ENCODE assay signal across 8 cellular contexts in genomic region chr9:33044162-33044673, GRCh38. TPM values are rescaled to one million over a fixed set of nuclear protein-coding genes. Genes with fewer than 3 reads are reported as not detected.
A peak's percentile ranks its signal among the peaks of the same experiment; 100 is the strongest.
DNase-seq lines count a peak whose midpoint lies in the region; ATAC-seq, FAIRE-seq and TF ChIP-seq lines count a peak whose summit lies in the region.

No MANE protein-coding gene starts in this region.

- H3K27me3 Mint-ChIP-seq in activated CD4-positive, alpha-beta memory T cell treated with anti-CD3 and anti-CD28 coated beads for 36 hours, result no peaks in the 10 kb centered on the region

- H2AFZ ChIP-seq in HepG2 (ENCODE audit: low read length), result no peak overlapping the region

- intact Hi-C loops in activated CD4-positive, alpha-beta memory T cell treated with anti-CD3 and anti-CD28 coated beads for 36 hours (cut with micrococcal nuclease), result loop anchor here (1.0 kb wide), 2 partner anchors 19 to 220 kb away; partner anchors contain the start of genes BAG1 and DNAJA1
- intact Hi-C loops in HepG2 (cut with micrococcal nuclease; ENCODE audit: unreplicated experiment), result no loop called here

- H3K4me3 ChIP-seq in AG04450 (ENCODE audit: low read depth, low read length) (peak overlapping the region; percentile 73), HepG2 (replicated peaks in 1 of 3; ENCODE audit: insufficient read depth in 1 of 3, low read depth in 2 of 3, low read length in 3 of 3) (peak overlapping the region in 1 of 3 experiments; percentile 12; a peak in 1 of 6 replicates)

- H3K4me1 ChIP-seq in HepG2 (ENCODE audit: insufficient read depth, low read length), result peaks cover 53% of the 10 kb centered on the region

- peaks cover 18% of the 10 kb centered on the region for H3K36me3 Mint-ChIP-seq in activated CD4-positive, alpha-beta memory T cell treated with anti-CD3 and anti-CD28 coated beads for 36 hours

- TF ChIP-seq RAD21 in HepG2 (CRISPR knock-in tag; IDR thresholded peaks at IDR 0.05), result no peak

- TF ChIP-seq POLR2A in HepG2 (IDR thresholded peaks at IDR 0.05; ENCODE audit: insufficient read depth in 1 of 2, low read depth in 2 of 2, low read length in 2 of 2), result no peak; a peak in 1 of 4 replicates

- CTCF ChIA-PET in AG04450 (lab: Charles Lee), result interaction anchor here (0.6 to 2.2 kb wide), 2 partner anchors 30 to 182 kb away, joined by 3 to 5 read pairs; no protein-coding TSS in a partner anchor
- CTCF ChIA-PET in activated CD4-positive, alpha-beta memory T cell treated with anti-CD3 and anti-CD28 coated beads for 36 hours (lab: Charles Lee), result interaction anchor here (1.1 to 1.6 kb wide), 2 partner anchors 20 to 182 kb away, joined by 3 to 4 read pairs; partner anchors contain the start of gene DNAJA1
- CTCF ChIA-PET in HepG2 (lab: Yijun Ruan, JAX; ENCODE audit: low intra/inter-chr PET ratio, low total read pairs), result no interaction called here

- H3K27ac ChIP-seq in AG04450 (ENCODE audit: low read depth, low read length), result peak overlapping the region; percentile 82
- H3K27ac ChIP-seq in HepG2 (ENCODE audit: extremely low read length, insufficient read depth, low read length), result no peak overlapping the region

- no peak overlapping the region for H3K4me2 ChIP-seq in HepG2 (ENCODE audit: low read depth, low read length)

- peak overlapping the region; percentile 73 for H3K4me3 Mint-ChIP-seq in activated CD4-positive, alpha-beta memory T cell treated with anti-CD3 and anti-CD28 coated beads for 36 hours

- no peaks in the 10 kb centered on the region for H4K20me1 ChIP-seq in HepG2 (ENCODE audit: insufficient read depth, low read length)

- peaks cover 15% of the 10 kb centered on the region for H3K4me1 Mint-ChIP-seq in activated CD4-positive, alpha-beta memory T cell treated with anti-CD3 and anti-CD28 coated beads for 36 hours (ENCODE audit: low read depth)

- H3K36me3 ChIP-seq in HepG2 (replicated peaks in 1 of 2; ENCODE audit: control insufficient read depth in 1 of 2, insufficient read depth in 2 of 2, low read length in 2 of 2), result peaks cover 2 to 16% of the 10 kb centered on the region in 2 experiments

- H3K27ac Mint-ChIP-seq in activated CD4-positive, alpha-beta memory T cell treated with anti-CD3 and anti-CD28 coated beads for 36 hours, result peak overlapping the region; percentile 63

- POLR2A ChIA-PET in AG04450 (lab: Yijun Ruan, JAX) (interaction anchor here (0.5 to 1.9 kb wide), 5 partner anchors 17 to 559 kb away, joined by 3 to 18 read pairs (median 9); partner anchors contain the start of gene DNAJA1), HepG2 (lab: Yijun Ruan, JAX) (interaction anchor here (1.2 kb wide), 2 partner anchors 16 to 19 kb away, joined by 3 to 4 read pairs; partner anchors contain the start of gene DNAJA1)
- POLR2A ChIA-PET in activated CD4-positive, alpha-beta memory T cell treated with anti-CD3 and anti-CD28 coated beads for 36 hours (lab: Charles Lee), result interaction anchor here (4.8 kb wide), 1 partner anchor 19 kb away, joined by 20 read pairs; the partner anchor contains the start of gene DNAJA1

- FAIRE-seq in HepG2 (lab: Jason Lieb, UNC), result no peak

- no peaks in the 10 kb centered on the region for H3K9me3 Mint-ChIP-seq in activated CD4-positive, alpha-beta memory T cell treated with anti-CD3 and anti-CD28 coated beads for 36 hours

- H3K79me2 ChIP-seq in HepG2 (ENCODE audit: insufficient read depth, low read length), result no peaks in the 10 kb centered on the region

- TF ChIP-seq CTCF in AG04450 (IDR thresholded peaks at IDR 0.05; ENCODE audit: low read depth, low read length) (no peak), HepG2 (CRISPR knock-in tag; IDR thresholded peaks at IDR 0.05) (no peak)

- BruUV-seq in HepG2 (replicated peaks; lab: Mats Ljungman, UMichigan), result no TSS peak

- TF ChIP-seq EP300 in HepG2 (IDR thresholded peaks at IDR 0.05; ENCODE audit: low read depth in 2 of 2, low read length in 2 of 2) (no peak), HepG2 (CRISPR knock-in tag; IDR thresholded peaks at IDR 0.05; ENCODE audit: borderline replicate concordance) (no peak)

- ATAC-seq in GM18873 (IDR thresholded peaks at IDR 0.05; ENCODE audit: low FRiP score, unreplicated experiment) (peak; percentile 72), HG03139 (IDR thresholded peaks at IDR 0.05; ENCODE audit: unreplicated experiment) (peak; percentile 74), HepG2 (peak; percentile 5; the same call in 2 of the 3 replicates)

- H3K27me3 ChIP-seq in AG04450 (ENCODE audit: control insufficient read depth, insufficient read depth, low read length), result no peaks in the 10 kb centered on the region
- H3K27me3 ChIP-seq in HepG2 (ENCODE audit: control insufficient read depth in 1 of 2, insufficient read depth in 2 of 2, low read length in 2 of 2), result no peaks in the 10 kb centered on the region

- WGBS in HepG2 (ENCODE audit: low lambda C conversion rate), result 87% methylated on average over 41 of the region's 41 CpGs

- DNase-seq in AG04450 (ENCODE audit: low read depth, low spot score) (peak; percentile 71), NCI-H446 treated with DMSO at 0.1 percent for 48 hours (lab: John Stamatoyannopoulos, UW) (peak; percentile 43), dermis microvascular lymphatic vessel endothelial cell (ENCODE audit: low read depth in 2 of 2) (peak; percentile 50 to 92), HepG2 (ENCODE audit: low spot score) (no peak)
- peak; percentile 81 for DNase-seq in activated CD4-positive, alpha-beta memory T cell treated with anti-CD3 and anti-CD28 coated beads for 36 hours
- peak; percentile 22 for DNase-seq in stimulated activated CD4-positive, alpha-beta T cell treated with anti-CD3 and anti-CD28 coated beads, Interleukin-2, amount 100 ng/mL, for 4 hours (ENCODE audit: low read depth)

- in situ Hi-C loops in HepG2 (cut with HindIII; ENCODE audit: extremely low pct_ligation_motif_present, low pct_unique_long_range_greater_than_20kb), result no loop called here

- H3K9ac ChIP-seq in HepG2 (ENCODE audit: insufficient read depth, low read depth, low read length), result 0 out of 2 replicates have a peak overlapping the region, but pooled peaks have one; percentile 6

- H3K9me3 ChIP-seq in AG04450 (ENCODE audit: control insufficient read depth, insufficient read depth, low read length), result no peaks in the 10 kb centered on the region
- H3K9me3 ChIP-seq in HepG2 (ENCODE audit: low read length), result no peaks in the 10 kb centered on the region

RNA-seq across cellular contexts. Expression of gene DNAJA1, which starts 19.1 kb away (rescaled TPM):
- polyA plus RNA-seq in AG04450 (2011; rRNA removed) (180 and 237 TPM in 2 replicates), HepG2 (2011; rRNA removed) (95.9 and 102 TPM in 2 replicates)
- 130 and 177 TPM in 2 replicates for polyA minus RNA-seq in AG04450 (2011; rRNA and poly(A)+ RNA removed)
- 100 to 1,000 TPM; 173 to 184 TPM for total RNA-seq in activated CD4-positive, alpha-beta memory T cell treated with anti-CD3 and anti-CD28 coated beads for 36 hours
- total RNA-seq in dermis microvascular lymphatic vessel endothelial cell (95.8 and 111 TPM in 2 replicates), HepG2 (2016; rRNA removed; fragmentation: Illumina TruSeq; extraction: Trizol) (306 and 476 TPM in 2 replicates)
- 42.9 and 56.4 TPM in 2 replicates for total RNA-seq in HepG2 (2016; cell fraction: cytosol; rRNA removed; fragmentation: Illumina TruSeq; extraction: Trizol; ENCODE audit: low read depth)
- total RNA-seq in HepG2 (2016; cell fraction: insoluble cytoplasmic fraction; rRNA removed; fragmentation: Illumina TruSeq; extraction: Trizol), result 309 and 474 TPM in 2 replicates
- total RNA-seq in HepG2 (2016; cell fraction: membrane; rRNA removed; fragmentation: Illumina TruSeq; extraction: Trizol), result 79.1 and 92.3 TPM in 2 replicates
- total RNA-seq in HepG2 (2016; cell fraction: nucleus; rRNA removed; fragmentation: Illumina TruSeq; extraction: Trizol), result 126 TPM in 2 replicates
- polyA plus RNA-seq in HepG2 (2011; cell fraction: cytosol; rRNA removed), result 43.2 and 82.0 TPM in 2 replicates
- polyA plus RNA-seq in HepG2 (2011; cell fraction: nucleus; rRNA removed), result 19.9 and 31.3 TPM in 2 replicates
- polyA plus RNA-seq in HepG2 (2012), result 102 and 153 TPM in 2 replicates
- 26.1 and 28.0 TPM in 2 replicates for polyA plus RNA-seq in HepG2 (2016; cell fraction: cytosol; fragmentation: Illumina TruSeq; extraction: Trizol; ENCODE audit: low read depth)
- polyA plus RNA-seq in HepG2 (2016; cell fraction: insoluble cytoplasmic fraction; fragmentation: Illumina TruSeq; extraction: Trizol; ENCODE audit: low read depth), result 484 and 519 TPM in 2 replicates
- 42.3 and 49.5 TPM in 2 replicates for polyA plus RNA-seq in HepG2 (2016; cell fraction: membrane; fragmentation: Illumina TruSeq; extraction: Trizol; ENCODE audit: low read depth)
- 166 and 181 TPM in 2 replicates for polyA plus RNA-seq in HepG2 (2016; cell fraction: nucleus; fragmentation: Illumina TruSeq; extraction: Trizol; ENCODE audit: insufficient read depth, low read depth)
- polyA minus RNA-seq in HepG2 (2011; rRNA and poly(A)+ RNA removed; ENCODE audit: low replicate concordance), result 73.7 and 236 TPM in 2 replicates
- 80.4 and 96.1 TPM in 2 replicates for polyA minus RNA-seq in HepG2 (2011; cell fraction: cytosol; rRNA and poly(A)+ RNA removed)
- polyA minus RNA-seq in HepG2 (2011; cell fraction: nucleus; rRNA and poly(A)+ RNA removed), result 51.5 and 96.6 TPM in 2 replicates

RNA-seq across cellular contexts. Expression of gene SMU1, which starts 32.3 kb away (rescaled TPM):
- 17.1 and 19.6 TPM in 2 replicates for polyA plus RNA-seq in AG04450 (2011; rRNA removed)
- 17.8 and 23.8 TPM in 2 replicates for polyA minus RNA-seq in AG04450 (2011; rRNA and poly(A)+ RNA removed)
- total RNA-seq in activated CD4-positive, alpha-beta memory T cell treated with anti-CD3 and anti-CD28 coated beads for 36 hours, result 10 to 100 TPM; 25.8 to 26.1 TPM
- 30.3 and 36.2 TPM in 2 replicates for total RNA-seq in dermis microvascular lymphatic vessel endothelial cell
- 36.6 and 51.5 TPM in 2 replicates for total RNA-seq in HepG2 (2016; rRNA removed; fragmentation: Illumina TruSeq; extraction: Trizol)
- total RNA-seq in HepG2 (2016; cell fraction: cytosol; rRNA removed; fragmentation: Illumina TruSeq; extraction: Trizol; ENCODE audit: low read depth), result 3.1 and 3.9 TPM in 2 replicates
- total RNA-seq in HepG2 (2016; cell fraction: insoluble cytoplasmic fraction; rRNA removed; fragmentation: Illumina TruSeq; extraction: Trizol), result 36.2 and 50.8 TPM in 2 replicates
- 8.5 and 9.5 TPM in 2 replicates for total RNA-seq in HepG2 (2016; cell fraction: membrane; rRNA removed; fragmentation: Illumina TruSeq; extraction: Trizol)
- total RNA-seq in HepG2 (2016; cell fraction: nucleus; rRNA removed; fragmentation: Illumina TruSeq; extraction: Trizol), result 17.2 and 19.0 TPM in 2 replicates
- polyA plus RNA-seq in HepG2 (2011; rRNA removed), result 12.4 and 12.9 TPM in 2 replicates
- 7.3 and 9.6 TPM in 2 replicates for polyA plus RNA-seq in HepG2 (2011; cell fraction: cytosol; rRNA removed)
- polyA plus RNA-seq in HepG2 (2011; cell fraction: nucleus; rRNA removed), result 4.2 and 5.2 TPM in 2 replicates
- polyA plus RNA-seq in HepG2 (2012), result 10.5 and 14.2 TPM in 2 replicates
- 1.4 and 1.8 TPM in 2 replicates for polyA plus RNA-seq in HepG2 (2016; cell fraction: cytosol; fragmentation: Illumina TruSeq; extraction: Trizol; ENCODE audit: low read depth)
- 30.6 and 31.7 TPM in 2 replicates for polyA plus RNA-seq in HepG2 (2016; cell fraction: insoluble cytoplasmic fraction; fragmentation: Illumina TruSeq; extraction: Trizol; ENCODE audit: low read depth)
- polyA plus RNA-seq in HepG2 (2016; cell fraction: membrane; fragmentation: Illumina TruSeq; extraction: Trizol; ENCODE audit: low read depth), result 2.9 and 3.4 TPM in 2 replicates
- 15.2 TPM in 2 replicates for polyA plus RNA-seq in HepG2 (2016; cell fraction: nucleus; fragmentation: Illumina TruSeq; extraction: Trizol; ENCODE audit: insufficient read depth, low read depth)
- polyA minus RNA-seq in HepG2 (2011; rRNA and poly(A)+ RNA removed; ENCODE audit: low replicate concordance), result 13.5 and 23.0 TPM in 2 replicates
- 13.7 and 17.2 TPM in 2 replicates for polyA minus RNA-seq in HepG2 (2011; cell fraction: cytosol; rRNA and poly(A)+ RNA removed)
- 13.6 and 16.0 TPM in 2 replicates for polyA minus RNA-seq in HepG2 (2011; cell fraction: nucleus; rRNA and poly(A)+ RNA removed)

RNA-seq across cellular contexts. Expression of gene APTX, which starts 42.8 kb away (rescaled TPM):
- polyA plus RNA-seq in AG04450 (2011; rRNA removed) (39.9 and 46.2 TPM in 2 replicates), HepG2 (2011; rRNA removed) (22.4 and 23.1 TPM in 2 replicates)
- polyA minus RNA-seq in AG04450 (2011; rRNA and poly(A)+ RNA removed), result 20.2 and 26.7 TPM in 2 replicates
- total RNA-seq in activated CD4-positive, alpha-beta memory T cell treated with anti-CD3 and anti-CD28 coated beads for 36 hours, result 10 to 100 TPM; 43.7 to 45.9 TPM
- total RNA-seq in dermis microvascular lymphatic vessel endothelial cell (16.1 and 17.3 TPM in 2 replicates), HepG2 (2016; rRNA removed; fragmentation: Illumina TruSeq; extraction: Trizol) (44.9 and 54.0 TPM in 2 replicates)
- 13.8 and 14.5 TPM in 2 replicates for total RNA-seq in HepG2 (2016; cell fraction: cytosol; rRNA removed; fragmentation: Illumina TruSeq; extraction: Trizol; ENCODE audit: low read depth)
- total RNA-seq in HepG2 (2016; cell fraction: insoluble cytoplasmic fraction; rRNA removed; fragmentation: Illumina TruSeq; extraction: Trizol), result 42.9 and 56.1 TPM in 2 replicates
- total RNA-seq in HepG2 (2016; cell fraction: membrane; rRNA removed; fragmentation: Illumina TruSeq; extraction: Trizol), result 24.3 and 24.9 TPM in 2 replicates
- total RNA-seq in HepG2 (2016; cell fraction: nucleus; rRNA removed; fragmentation: Illumina TruSeq; extraction: Trizol), result 26.7 and 27.1 TPM in 2 replicates
- 13.4 and 19.6 TPM in 2 replicates for polyA plus RNA-seq in HepG2 (2011; cell fraction: cytosol; rRNA removed)
- 14.2 and 19.9 TPM in 2 replicates for polyA plus RNA-seq in HepG2 (2011; cell fraction: nucleus; rRNA removed)
- 27.9 and 33.6 TPM in 2 replicates for polyA plus RNA-seq in HepG2 (2012)
- polyA plus RNA-seq in HepG2 (2016; cell fraction: cytosol; fragmentation: Illumina TruSeq; extraction: Trizol; ENCODE audit: low read depth), result 10.1 and 11.8 TPM in 2 replicates
- 53.4 and 56.9 TPM in 2 replicates for polyA plus RNA-seq in HepG2 (2016; cell fraction: insoluble cytoplasmic fraction; fragmentation: Illumina TruSeq; extraction: Trizol; ENCODE audit: low read depth)
- 20.0 and 20.3 TPM in 2 replicates for polyA plus RNA-seq in HepG2 (2016; cell fraction: membrane; fragmentation: Illumina TruSeq; extraction: Trizol; ENCODE audit: low read depth)
- polyA plus RNA-seq in HepG2 (2016; cell fraction: nucleus; fragmentation: Illumina TruSeq; extraction: Trizol; ENCODE audit: insufficient read depth, low read depth), result 42.2 and 47.7 TPM in 2 replicates
- polyA minus RNA-seq in HepG2 (2011; rRNA and poly(A)+ RNA removed; ENCODE audit: low replicate concordance), result 14.2 and 29.7 TPM in 2 replicates
- polyA minus RNA-seq in HepG2 (2011; cell fraction: cytosol; rRNA and poly(A)+ RNA removed), result 7.2 and 11.6 TPM in 2 replicates
- 34.4 and 47.7 TPM in 2 replicates for polyA minus RNA-seq in HepG2 (2011; cell fraction: nucleus; rRNA and poly(A)+ RNA removed)

Comparison
In these comparisons a context has a peak if more than half of its experiments do, and no peak if none do; other contexts are left out.
1. ATAC-seq: peak in every context shown above with its lines; median percentile 74 in HG03139; 72 in GM18873; 5 in HepG2.